Comparison of ENCODE assay signal across 8 cellular contexts in the genomic region with DNA sequence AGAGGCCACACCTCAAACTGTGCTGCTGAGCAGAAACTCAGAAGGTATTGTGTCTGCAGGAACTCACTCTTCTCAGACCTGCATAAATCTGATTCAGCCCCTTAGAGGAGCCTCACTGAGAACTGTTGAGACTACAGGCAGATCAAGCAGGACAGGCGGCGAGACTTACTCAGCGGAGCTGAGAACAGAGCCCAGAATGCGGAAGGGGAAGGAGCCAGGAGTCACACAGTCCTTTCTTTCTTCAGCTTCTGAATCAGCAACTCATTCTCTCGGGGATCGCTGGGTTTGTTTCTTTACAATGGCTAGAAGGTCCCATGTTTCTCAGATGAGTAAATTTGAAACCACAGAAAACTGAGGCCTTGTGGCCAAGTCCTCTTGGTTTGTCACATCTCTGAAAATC. TPM values are rescaled to one million over a fixed set of nuclear protein-coding genes. Genes with fewer than 3 reads are reported as not detected.
A peak's percentile ranks its signal among the peaks of the same experiment; 100 is the strongest.
DNase-seq lines count a peak whose midpoint lies in the region; ATAC-seq and TF ChIP-seq lines count a peak whose summit lies in the region.

No MANE protein-coding gene starts in this region.

- H3K27ac ChIP-seq in heart left ventricle (peak overlapping the region; percentile 2 to 82 (median 64)), skin epidermis (peak overlapping the region in 20 of 21 experiments; percentile 15 to 89 (median 70))

- ATAC-seq in GM19351 (IDR thresholded peaks at IDR 0.05; ENCODE audit: unreplicated experiment) (peak; percentile 91), HG03196 (IDR thresholded peaks at IDR 0.05; ENCODE audit: unreplicated experiment) (peak; percentile 96), heart left ventricle (peak; percentile 75 to 94 (median 92))

- DNase-seq in CD14-positive monocyte (ENCODE audit: low spot score): peak; percentile 85
- DNase-seq in activated T-cell treated with anti-CD3 and anti-CD28 coated beads, Interleukin-2, amount 50 U/mL, for 48 hours: peak; percentile 57 to 69
- DNase-seq in heart left ventricle: peak; percentile 61 to 77 (median 69)
- no peak for DNase-seq in NCI-H1105 (lab: John Stamatoyannopoulos, UW)
- no peak for DNase-seq in activated CD4-positive, CD25-positive, alpha-beta regulatory T cell treated with anti-CD3 and anti-CD28 coated beads, Interleukin-2, amount 50 U/mL, for 72 hours

- intact Hi-C loops in CD14-positive monocyte (cut with micrococcal nuclease): no loop called here
- intact Hi-C loops in heart left ventricle (cut with DNase I): no loop called here

- H3K9me3 ChIP-seq in heart left ventricle: no peaks in the 10 kb centered on the region

- H3K4me1 Mint-ChIP-seq in CD14-positive monocyte: peaks cover 26% of the 10 kb centered on the region

- no peaks in the 10 kb centered on the region for H3K36me3 Mint-ChIP-seq in CD14-positive monocyte

- peak overlapping the region in 6 of 7 donors; percentile 17 to 88 (median 68) for H3K27ac Mint-ChIP-seq in CD14-positive monocyte

- no peaks in the 10 kb centered on the region for H3K27me3 ChIP-seq in heart left ventricle

- no peak overlapping the region for H3K4me3 ChIP-seq in heart left ventricle
- no peak overlapping the region for H3K4me3 ChIP-seq in skin epidermis

- no peaks in the 10 kb centered on the region for H3K36me3 ChIP-seq in heart left ventricle

- 67 to 81% (median 73%) methylated on average over 6 of the region's 6 CpGs for WGBS in heart left ventricle, 4 donors

- TF ChIP-seq POLR2A in heart left ventricle (IDR thresholded peaks at IDR 0.05): no peak

- peak overlapping the region in 1 of 2 donors; percentile 22 for H3K4me3 Mint-ChIP-seq in CD14-positive monocyte

- peaks cover 0 to 8% (median 5%) of the 10 kb centered on the region in 3 donors for H3K27me3 Mint-ChIP-seq in CD14-positive monocyte (ENCODE audit: low read depth in 3 of 3)

- no peaks in the 10 kb centered on the region for H3K9me3 Mint-ChIP-seq in CD14-positive monocyte

- no peak for TF ChIP-seq CTCF in CD14-positive monocyte (IDR thresholded peaks at IDR 0.05)
- no peak for TF ChIP-seq CTCF in heart left ventricle (IDR thresholded peaks at IDR 0.05)

- H3K4me1 ChIP-seq in heart left ventricle: peaks cover 0 to 27% (median 4%) of the 10 kb centered on the region in 12 donors

RNA-seq across cellular contexts. Expression of a gene that starts 23.0 kb away (rescaled TPM):
- 1 to 10 TPM; 2.7 to 3.1 TPM for polyA plus RNA-seq in CD14-positive monocyte
- 100 to 1,000 TPM in 6 of 9 donors, 10 to 100 TPM in 3; 67.9 to 281 (median 175) TPM for total RNA-seq in heart left ventricle
- 10 to 100 TPM; 16.4 to 83.0 TPM for polyA plus RNA-seq in heart left ventricle

Comparison
In these comparisons a context has a peak if more than half of its experiments do, and no peak if none do; other contexts are left out.
1. DNase-seq: peak in CD14-positive monocyte (single experiment), activated T-cell treated with anti-CD3 and anti-CD28 coated beads, Interleukin-2, amount 50 U/mL, for 48 hours (2 of 2) and heart left ventricle (5 of 5); none in NCI-H1105 (single experiment) and activated CD4-positive, CD25-positive, alpha-beta regulatory T cell treated with anti-CD3 and anti-CD28 coated beads, Interleukin-2, amount 50 U/mL, for 72 hours (single experiment).
2. RNA of a gene that starts 23.0 kb away (polyA plus RNA-seq): 16.4 to 83.0 TPM in heart left ventricle; 2.7 to 3.1 TPM in CD14-positive monocyte; every median in the first group is over 4 times any median in the second.
3. Peak in every context shown above with its lines, with median percentiles within 50 percentile points of each other: ATAC-seq.